ENCODE assay signal across 12 cellular contexts in genomic region chr15:51335538-51335961, GRCh38. TPM values are rescaled to one million over a fixed set of nuclear protein-coding genes. Genes with fewer than 3 reads are reported as not detected.
DNase-seq lines count a peak whose midpoint lies in the region; ATAC-seq and TF ChIP-seq lines count a peak whose summit lies in the region.
"Had no signal": no experiment of that assay in that cellular context is flagged by ENCODE, and none has a peak within 500 bp of the region (broad histone marks: within the 10 kb centered on the region; RNA-seq: fewer than 3 reads in every experiment).

No MANE protein-coding gene starts in this region.

- no peak overlapping the region for H3K4me3 Mint-ChIP-seq in activated CD4-positive, alpha-beta T cell treated with anti-CD3 and anti-CD28 coated beads for 36 hours
- H3K4me3 Mint-ChIP-seq: activated T-cell treated with anti-CD3 and anti-CD28 coated beads, Interleukin-2, amount 50 U/mL, for 72 hours; GM23338 had no signal

- no peaks in the 10 kb centered on the region for H3K9me3 ChIP-seq in thoracic aorta

- POLR2A ChIA-PET in activated CD4-positive, alpha-beta T cell treated with anti-CD3 and anti-CD28 coated beads for 36 hours (lab: Charles Lee) = no interaction called here

- no peaks in the 10 kb centered on the region for H3K36me3 ChIP-seq in thoracic aorta

- no peak for TF ChIP-seq CTCF in thoracic aorta (IDR thresholded peaks at IDR 0.05)

- peaks cover 29 to 61% of the 10 kb centered on the region in 2 donors for H3K4me1 ChIP-seq in thoracic aorta (ENCODE audit: control insufficient read depth in 1 of 2, low read depth in 2 of 2)

- peaks cover 6% of the 10 kb centered on the region for H3K27me3 Mint-ChIP-seq in activated CD4-positive, alpha-beta T cell treated with anti-CD3 and anti-CD28 coated beads for 36 hours

- no peaks in the 10 kb centered on the region for H3K4me1 Mint-ChIP-seq in activated CD4-positive, alpha-beta T cell treated with anti-CD3 and anti-CD28 coated beads for 36 hours
- H3K4me1 Mint-ChIP-seq: GM23338 had no signal

- CTCF ChIA-PET in activated CD4-positive, alpha-beta T cell treated with anti-CD3 and anti-CD28 coated beads for 36 hours (lab: Charles Lee) = no interaction called here

- H3K9me3 Mint-ChIP-seq in activated CD4-positive, alpha-beta T cell treated with anti-CD3 and anti-CD28 coated beads for 36 hours (ENCODE audit: low read depth) = no peaks in the 10 kb centered on the region
- H3K9me3 Mint-ChIP-seq: GM23338 had no signal

- H3K27ac Mint-ChIP-seq in activated CD4-positive, alpha-beta T cell treated with anti-CD3 and anti-CD28 coated beads for 36 hours = no peak overlapping the region
- H3K27ac Mint-ChIP-seq: activated T-cell treated with anti-CD3 and anti-CD28 coated beads, Interleukin-2, amount 50 U/mL, for 72 hours; GM23338 had no signal

- peak overlapping the region; percentile 62 to 72 for H3K27ac ChIP-seq in thoracic aorta

- no peaks in the 10 kb centered on the region for H3K36me3 Mint-ChIP-seq in activated CD4-positive, alpha-beta T cell treated with anti-CD3 and anti-CD28 coated beads for 36 hours (ENCODE audit: low read depth)

- intact Hi-C loops in activated CD4-positive, alpha-beta T cell treated with anti-CD3 and anti-CD28 coated beads for 36 hours (cut with DNase I, micrococcal nuclease) = no loop called here

- H3K4me3 ChIP-seq in thoracic aorta = no peak overlapping the region
- H3K4me3 ChIP-seq: GM23338 had no signal

- DNase-seq in NOMO-1 treated with dmso at 0.1 percent for 144 hours (lab: John Stamatoyannopoulos, UW; ENCODE audit: unreplicated experiment) (peak; percentile 50), thoracic aorta (ENCODE audit: low spot score) (no peak), NCI-H1105 treated with DMSO at 0.1 percent for 48 hours (lab: John Stamatoyannopoulos, UW) (no peak), T-helper 9 cell (no peak)
- DNase-seq in activated CD4-positive, alpha-beta T cell treated with anti-CD3 and anti-CD28 coated beads for 36 hours = no peak
- DNase-seq: activated T-cell treated with anti-CD3 and anti-CD28 coated beads, Interleukin-2, amount 50 U/mL, for 72 hours; cortex of kidney; NCI-H510A had no signal

- ATAC-seq in GM19351 (IDR thresholded peaks at IDR 0.05; ENCODE audit: unreplicated experiment) = peak; percentile 83
- ATAC-seq in HG02973 (IDR thresholded peaks at IDR 0.05; ENCODE audit: unreplicated experiment) = peak; percentile 88
- no peak for ATAC-seq in thoracic aorta (ENCODE audit: insufficient number of reproducible peaks, low FRiP score, low read depth)
- ATAC-seq in activated CD4-positive, alpha-beta T cell treated with anti-CD3 and anti-CD28 coated beads for 36 hours = no peak
- ATAC-seq: activated T-cell treated with anti-CD3 and anti-CD28 coated beads, Interleukin-2, amount 50 U/mL, for 72 hours; GM23338 had no signal

- no peaks in the 10 kb centered on the region for H3K27me3 ChIP-seq in thoracic aorta (replicated peaks; ENCODE audit: insufficient read depth)

RNA-seq across cellular contexts. Expression of gene CYP19A1, which starts 2.8 kb away (rescaled TPM):
- total RNA-seq in thoracic aorta = 1 to 10 TPM in 1 of 2 donors, under 1 TPM in 1; 0.54 to 3.1 TPM
- total RNA-seq in activated CD4-positive, alpha-beta T cell treated with anti-CD3 and anti-CD28 coated beads for 36 hours = not detected
- total RNA-seq: activated T-cell treated with anti-CD3 and anti-CD28 coated beads, Interleukin-2, amount 50 U/mL, for 72 hours; glomerular endothelial cell; GM23338 had no signal

RNA-seq across cellular contexts. Expression of gene GLDN, which starts 5.9 kb away (rescaled TPM):
- total RNA-seq in thoracic aorta = 10 to 100 TPM; 20.7 to 26.0 TPM
- not detected for total RNA-seq in activated CD4-positive, alpha-beta T cell treated with anti-CD3 and anti-CD28 coated beads for 36 hours
- total RNA-seq: activated T-cell treated with anti-CD3 and anti-CD28 coated beads, Interleukin-2, amount 50 U/mL, for 72 hours; glomerular endothelial cell had no signal

Comparison
In these comparisons a context has a peak if more than half of its experiments do, and no peak if none do; other contexts are left out.
1. ATAC-seq: peak in GM19351 (single experiment) and HG02973 (single experiment); none in thoracic aorta (single experiment) and activated CD4-positive, alpha-beta T cell treated with anti-CD3 and anti-CD28 coated beads for 36 hours (single experiment).
2. RNA of gene GLDN, which starts 5.9 kb away (total RNA-seq): 20.7 to 26.0 TPM in thoracic aorta; not detected in activated CD4-positive, alpha-beta T cell treated with anti-CD3 and anti-CD28 coated beads for 36 hours; every median in the first group is over 10 times any median in the second.